In the genomic region with DNA sequence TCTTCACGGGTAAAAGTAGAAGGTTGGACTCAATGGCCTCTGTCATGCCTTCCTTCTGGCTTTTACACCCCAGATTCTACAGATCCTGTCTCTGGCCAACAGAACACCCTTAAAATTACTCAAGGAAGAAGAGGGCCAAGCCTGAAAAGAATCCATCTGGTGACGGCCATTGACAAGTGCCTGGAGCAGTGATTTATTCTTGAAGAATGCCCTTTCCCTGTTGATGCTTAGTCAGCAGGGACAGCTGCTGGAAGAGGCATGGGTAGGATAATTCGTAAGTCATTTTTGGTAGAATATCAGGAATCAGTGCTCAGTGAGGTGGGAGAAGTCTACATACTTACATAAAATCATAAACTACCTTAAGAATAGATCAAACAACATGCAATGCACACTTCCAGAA, we compare ENCODE assay signal across 21 cellular contexts.
DNase-seq lines count a peak whose midpoint lies in the region; ATAC-seq and TF ChIP-seq lines count a peak whose summit lies in the region.
"Had no signal": no experiment of that assay in that cellular context is flagged by ENCODE, and none has a peak within 500 bp of the region (broad histone marks: within the 10 kb centered on the region; RNA-seq: fewer than 3 reads in every experiment).

No MANE protein-coding gene starts in this region.

- H3K27me3 Mint-ChIP-seq in nephron progenitor cell (ENCODE audit: low read depth, poor library complexity): peaks cover 1% of the 10 kb centered on the region
- H3K27me3 Mint-ChIP-seq: activated CD4-positive, alpha-beta T cell treated with anti-CD3 and anti-CD28 coated beads for 36 hours; brain had no signal

- H3K4me3 Mint-ChIP-seq in nephron progenitor cell: no peak overlapping the region
- H3K4me3 Mint-ChIP-seq: activated CD4-positive, alpha-beta T cell treated with anti-CD3 and anti-CD28 coated beads for 36 hours; brain; GM23338 had no signal

- TF ChIP-seq CTCF in nephron progenitor cell (IDR thresholded peaks at IDR 0.05): no peak

- no peak for ATAC-seq in GM19023 (IDR thresholded peaks at IDR 0.05; ENCODE audit: unreplicated experiment)
- ATAC-seq: A549; activated CD4-positive, alpha-beta T cell treated with anti-CD3 and anti-CD28 coated beads for 36 hours; activated naive CD4-positive, alpha-beta T cell treated with anti-CD3 and anti-CD28 coated beads, Interleukin-2, amount 50 U/mL, for 72 hours; GM23338; right lobe of liver had no signal

- no peaks in the 10 kb centered on the region for H3K36me3 Mint-ChIP-seq in nephron progenitor cell (ENCODE audit: low read depth)
- H3K36me3 Mint-ChIP-seq: activated naive CD4-positive, alpha-beta T cell treated with anti-CD3 and anti-CD28 coated beads, Interleukin-2, amount 50 U/mL, for 72 hours; brain had no signal

- DNase-seq in A172 (ENCODE audit: low spot score) (peak; percentile 14), M059J (ENCODE audit: low read depth) (peak; percentile 45), dedifferentiated amniotic fluid mesenchymal stem cell (ENCODE audit: extremely low spot score) (peak; percentile 47), nephron progenitor cell (no peak), posterior cingulate gyrus (no peak), NCI-H1092 (lab: John Stamatoyannopoulos, UW) (no peak), anterior cingulate cortex (lab: John Stamatoyannopoulos, UW) (no peak)
- DNase-seq: activated CD4-positive, alpha-beta T cell treated with anti-CD3 and anti-CD28 coated beads for 36 hours; dorsolateral prefrontal cortex; left ventricle myocardium inferior; MM.1S; NCI-H1694; nucleus accumbens; Peyer's patch; right lobe of liver; stimulated activated naive CD4-positive, alpha-beta T cell treated with Interleukin-2 at 50 U/mL for 16 hours had no signal

- H3K27ac Mint-ChIP-seq in nephron progenitor cell: peak overlapping the region; percentile 23
- H3K27ac Mint-ChIP-seq: activated CD4-positive, alpha-beta T cell treated with anti-CD3 and anti-CD28 coated beads for 36 hours; activated naive CD4-positive, alpha-beta T cell treated with anti-CD3 and anti-CD28 coated beads, Interleukin-2, amount 50 U/mL, for 72 hours; GM23338 had no signal

- intact Hi-C loops in posterior cingulate gyrus (cut with DNase I): no loop called here

- no peaks in the 10 kb centered on the region for H3K9me3 Mint-ChIP-seq in nephron progenitor cell
- H3K9me3 Mint-ChIP-seq: brain, GM23338 had no signal

- peaks cover 36% of the 10 kb centered on the region for H3K4me1 Mint-ChIP-seq in nephron progenitor cell
- H3K4me1 Mint-ChIP-seq: activated CD4-positive, alpha-beta T cell treated with anti-CD3 and anti-CD28 coated beads for 36 hours had no signal

Comparison
In these comparisons a context has a peak if more than half of its experiments do, and no peak if none do; other contexts are left out.
1. DNase-seq: peak in A172 (single experiment), M059J (single experiment) and dedifferentiated amniotic fluid mesenchymal stem cell (single experiment); none in nephron progenitor cell (single experiment), posterior cingulate gyrus (0 of 10), NCI-H1092 (single experiment) and anterior cingulate cortex (0 of 58).